ENCODE assay signal across 10 cellular contexts in the genomic region with DNA sequence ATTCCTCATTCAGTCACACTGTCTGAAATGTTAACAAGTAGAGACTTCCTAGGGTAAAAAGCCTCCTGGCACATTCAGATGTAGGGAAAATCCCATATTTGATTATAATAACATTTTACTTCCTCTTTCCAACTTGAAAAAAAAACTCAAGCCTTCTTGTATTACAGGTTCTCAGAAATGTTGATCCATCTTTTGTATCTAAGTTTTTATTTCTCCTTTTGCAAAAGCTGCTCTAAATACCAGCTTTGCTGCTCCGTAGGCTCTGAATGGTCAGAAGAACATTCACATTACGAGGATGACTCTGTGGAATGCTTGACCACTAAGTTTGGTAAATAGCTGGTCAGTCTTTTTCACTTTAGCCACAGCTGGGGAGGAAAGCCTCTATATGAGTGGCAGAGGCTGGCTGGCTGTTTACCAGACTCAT. TPM values are rescaled to one million over a fixed set of nuclear protein-coding genes. Genes with fewer than 3 reads are reported as not detected.
A peak's percentile ranks its signal among the peaks of the same experiment; 100 is the strongest.
DNase-seq lines count a peak whose midpoint lies in the region; TF ChIP-seq lines count a peak whose summit lies in the region.
"Had no signal": no experiment of that assay in that cellular context is flagged by ENCODE, and none has a peak within 500 bp of the region (broad histone marks: within the 10 kb centered on the region; RNA-seq: fewer than 3 reads in every experiment).

No MANE protein-coding gene starts in this region.

- H3K9me3 ChIP-seq in esophagus squamous epithelium, result peaks cover 0 to 11% (median 0%) of the 10 kb centered on the region in 3 donors

- H3K4me3 ChIP-seq in esophagus squamous epithelium, result peak overlapping the region in 1 of 4 donors; percentile 15
- H3K4me3 ChIP-seq in skin epidermis, result no peak overlapping the region

- intact Hi-C loops in esophagus squamous epithelium (cut with DNase I), result no loop called here

- peak overlapping the region; percentile 28 to 77 (median 58) for H3K27ac ChIP-seq in esophagus squamous epithelium
- peak overlapping the region in 13 of 21 experiments; percentile 14 to 80 (median 57) for H3K27ac ChIP-seq in skin epidermis

- no peak for TF ChIP-seq CTCF in esophagus squamous epithelium (IDR thresholded peaks at IDR 0.05)

- peaks cover 0 to 6% (median 0%) of the 10 kb centered on the region in 4 donors for H3K27me3 ChIP-seq in esophagus squamous epithelium

- H3K4me1 ChIP-seq in esophagus squamous epithelium, result peaks cover 7 to 27% (median 22%) of the 10 kb centered on the region in 3 donors

- TF ChIP-seq POLR2A in esophagus squamous epithelium (IDR thresholded peaks at IDR 0.05), result no peak

- 18 to 33% methylated on average over 2 of the region's 2 CpGs for WGBS in esophagus squamous epithelium, 2 donors

- no peaks in the 10 kb centered on the region for H3K36me3 ChIP-seq in esophagus squamous epithelium

- DNase-seq in GM04503 (ENCODE audit: low read depth), result peak; percentile 71
- peak; percentile 53 for DNase-seq in RPMI8226
- no peak for DNase-seq in esophagus squamous epithelium (lab: John Stamatoyannopoulos, UW)
- DNase-seq in HPDE6-E6E7 (ENCODE audit: extremely low spot score), result no peak
- no peak for DNase-seq in activated T-cell treated with anti-CD3 and anti-CD28 coated beads, Interleukin-2, amount 50 U/mL, for 48 hours
- DNase-seq in stimulated activated CD8-positive, alpha-beta memory T cell treated with anti-CD3 and anti-CD28 coated beads, Interleukin-4, amount 100 ng/mL, for 48 hours, result no peak
- DNase-seq in RKO (ENCODE audit: low spot score), result no peak
- DNase-seq: NCI-H446 treated with DMSO at 0.1 percent for 48 hours had no signal

RNA-seq across cellular contexts. Expression of a gene that starts 13.2 kb away (rescaled TPM):
- total RNA-seq in esophagus squamous epithelium, result 10 to 100 TPM in 2 of 4 donors, 1 to 10 TPM in 2; 5.8 to 14.8 (median 11.4) TPM

RNA-seq across cellular contexts. Expression of a gene that starts 57.9 kb away (rescaled TPM):
- 1 to 10 TPM in 2 of 4 donors, under 1 TPM in 1, not detected in 1; 0.45 to 1.3 (median 1.1) TPM for total RNA-seq in esophagus squamous epithelium
- total RNA-seq: T-helper 2 cell treated with Interferon-gamma antibody and Interleukin-4, amounts not matched to agents 100 ng/mL and 5 ng/mL, for 36 hours had no signal

Comparison
In these comparisons a context has a peak if more than half of its experiments do, and no peak if none do; other contexts are left out.
1. DNase-seq: peak in GM04503 (single experiment) and RPMI8226 (single experiment); none in esophagus squamous epithelium (single experiment), HPDE6-E6E7 (single experiment), activated T-cell treated with anti-CD3 and anti-CD28 coated beads, Interleukin-2, amount 50 U/mL, for 48 hours (0 of 2), stimulated activated CD8-positive, alpha-beta memory T cell treated with anti-CD3 and anti-CD28 coated beads, Interleukin-4, amount 100 ng/mL, for 48 hours (single experiment) and RKO (single experiment).